Comparison of ENCODE assay signal across 23 cellular contexts in the genomic region with DNA sequence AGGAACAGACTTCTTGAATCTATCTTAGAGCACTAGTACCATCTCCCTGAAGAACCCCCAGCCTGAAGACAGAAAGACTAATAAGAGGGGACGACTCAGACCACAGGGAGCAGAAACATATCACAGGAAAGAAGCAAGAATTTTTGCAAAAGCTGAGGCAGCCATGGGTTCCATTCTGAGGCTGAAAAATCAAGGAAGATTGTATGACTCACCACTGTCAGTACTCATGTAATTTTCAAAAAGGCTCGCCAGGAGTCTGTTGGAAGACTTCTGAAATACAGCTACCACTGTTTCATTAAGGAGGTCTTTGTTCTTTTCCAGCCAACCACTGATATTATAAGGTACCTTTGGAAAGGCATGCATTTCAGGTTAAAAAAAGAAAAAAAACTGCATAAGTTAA. TPM values are rescaled to one million over a fixed set of nuclear protein-coding genes. Genes with fewer than 3 reads are reported as not detected.
DNase-seq lines count a peak whose midpoint lies in the region; ATAC-seq, FAIRE-seq and TF ChIP-seq lines count a peak whose summit lies in the region.
"Had no signal": no experiment of that assay in that cellular context is flagged by ENCODE, and none has a peak within 500 bp of the region (broad histone marks: within the 10 kb centered on the region; RNA-seq: fewer than 3 reads in every experiment).

No MANE protein-coding gene starts in this region.

- H3K18ac ChIP-seq in H9 (ENCODE audit: insufficient read length, low read depth, low read length) = no peak overlapping the region

- H3K56ac ChIP-seq in H9 (ENCODE audit: insufficient read length, low read depth, low read length) = no peak overlapping the region

- no peaks in the 10 kb centered on the region for H3K23me2 ChIP-seq in H9 (ENCODE audit: insufficient read length, low read depth, low read length, poor library complexity, severe bottlenecking)

- no peak overlapping the region for H2BK20ac ChIP-seq in H9 (ENCODE audit: low read depth, low read length, poor library complexity, severe bottlenecking)

- H4K5ac ChIP-seq in H9 (ENCODE audit: insufficient read length, low read depth, low read length) = no peak overlapping the region

- CTCF ChIA-PET in A549 (lab: Yijun Ruan, JAX) = interaction anchor here (0.6 to 2.1 kb wide), 2 partner anchors 12 to 20 kb away, joined by 3 to 10 read pairs; no protein-coding TSS in a partner anchor

- H3K9me3 Mint-ChIP-seq in H9 = no peaks in the 10 kb centered on the region
- H3K9me3 Mint-ChIP-seq: activated naive CD4-positive, alpha-beta T cell treated with anti-CD3 and anti-CD28 coated beads, Interleukin-2, amount 50 U/mL, for 72 hours; CD8-positive, alpha-beta T cell; natural killer cell treated with Interleukin-12 subunit alpha and Interleukin-12 subunit beta and Interleukin-15 and Interleukin-18, amount 100 ng/mL, for 72 hours had no signal

- no peak overlapping the region for H2BK12ac ChIP-seq in H9 (ENCODE audit: insufficient read length, low read depth, low read length)

- DNase-seq in A549 (ENCODE audit: low read depth in 1 of 2, low spot score in 1 of 2) (no peak), H9 (no peak), amniotic epithelial cell (ENCODE audit: low read depth) (peak; percentile 21), fibroblast of pulmonary artery (ENCODE audit: low read depth) (peak; percentile 40), pancreas (no peak), DMS53 (lab: John Stamatoyannopoulos, UW) (no peak)
- no peak for DNase-seq in activated CD4-positive, alpha-beta T cell treated with anti-CD3 and anti-CD28 coated beads for 4 hours
- DNase-seq: 8988T; activated CD4-positive, CD25-positive, alpha-beta regulatory T cell; activated T-cell treated with anti-CD3 and anti-CD28 coated beads, Interleukin-2, amount 50 U/mL, for 48 hours; CD8-positive, alpha-beta T cell; effector CD8-positive, alpha-beta T cell; hippocampal formation; NCI-H1092; NCI-H2081; NCI-H524 treated with DMSO at 0.1 percent for 48 hours; psoas muscle; SIG-M5 had no signal

- no peak overlapping the region for H4K91ac ChIP-seq in H9 (ENCODE audit: insufficient read length, low read depth, low read length)

- no peaks in the 10 kb centered on the region for H4K20me1 ChIP-seq in H9 (ENCODE audit: control insufficient read depth, insufficient read depth, insufficient read length)

- H3K4me1 ChIP-seq in A549 (0 out of 3 replicates have a peak, but pooled peaks cover 3% of the 10 kb centered on the region), H9 (ENCODE audit: insufficient read depth, low read length) (no peaks in the 10 kb centered on the region), pancreas (no peaks in the 10 kb centered on the region)
- H3K4me1 ChIP-seq: psoas muscle had no signal

- H3K9ac ChIP-seq in H9 (ENCODE audit: extremely low read depth, insufficient read length, low read length) = no peak overlapping the region
- H3K9ac ChIP-seq: KMS-11 had no signal

- no peaks in the 10 kb centered on the region for H3K36me3 ChIP-seq in pancreas

- H2BK5ac ChIP-seq in H9 (ENCODE audit: insufficient read length, low read length) = no peak overlapping the region

- intact Hi-C loops in pancreas (cut with DNase I) = no loop called here

- H3K27me3 ChIP-seq in H9 (ENCODE audit: insufficient read depth, low read length) (no peaks in the 10 kb centered on the region), pancreas (no peaks in the 10 kb centered on the region)

- no peak overlapping the region for H3K4ac ChIP-seq in H9 (ENCODE audit: low read depth, low read length)

- H3K27ac ChIP-seq in A549 = no peak overlapping the region
- no peak overlapping the region for H3K27ac ChIP-seq in H9 (ENCODE audit: insufficient read length, low read depth, low read length)
- H3K27ac ChIP-seq in pancreas = no peak overlapping the region
- H3K27ac ChIP-seq: KMS-11, psoas muscle had no signal

- H2BK120ac ChIP-seq in H9 (ENCODE audit: low read depth, low read length, poor library complexity, severe bottlenecking) = no peak overlapping the region

- TF ChIP-seq RAD21 in A549 (conservative IDR thresholded peaks at IDR 0.05 in 1 of 2, IDR thresholded peaks at IDR 0.05 in 1 of 2) = no peak

- no peaks in the 10 kb centered on the region for H3K79me1 ChIP-seq in H9 (ENCODE audit: insufficient read depth, low read depth, low read length, poor library complexity, severe bottlenecking)

- H3K4me3 ChIP-seq in A549 (no peak overlapping the region), fibroblast of pulmonary artery (replicated peaks; ENCODE audit: low read depth, low read length) (no peak overlapping the region), pancreas (no peak overlapping the region)
- H3K4me3 ChIP-seq: psoas muscle had no signal

- H3K4me2 ChIP-seq in A549 = no peak overlapping the region
- no peak overlapping the region for H3K4me2 ChIP-seq in H9 (ENCODE audit: insufficient read depth, insufficient read length, low read length)
- H3K4me2 ChIP-seq: KMS-11 had no signal

- no peak for TF ChIP-seq CTCF in A549 (IDR thresholded peaks at IDR 0.05)
- TF ChIP-seq CTCF in H9 (conservative IDR thresholded peaks at IDR 0.05) = no peak
- TF ChIP-seq CTCF in fibroblast of pulmonary artery (IDR thresholded peaks at IDR 0.05; ENCODE audit: low read length, missing control alignments) = peak; percentile 18
- no peak for TF ChIP-seq CTCF in pancreas (IDR thresholded peaks at IDR 0.05)

- no peak overlapping the region for H3K4me3 Mint-ChIP-seq in H9
- H3K4me3 Mint-ChIP-seq: CD8-positive, alpha-beta T cell; natural killer cell treated with Interleukin-12 subunit alpha and Interleukin-12 subunit beta and Interleukin-15 and Interleukin-18, amount 100 ng/mL, for 72 hours had no signal

- H2BK15ac ChIP-seq in H9 (ENCODE audit: low read depth, low read length) = no peak overlapping the region

- no peak overlapping the region for H2AK5ac ChIP-seq in H9 (ENCODE audit: insufficient read length, low read length)

- H3K14ac ChIP-seq in H9 (ENCODE audit: insufficient read depth, low read length) = no peak overlapping the region

- H3K4me1 Mint-ChIP-seq in H9 = no peaks in the 10 kb centered on the region; a peak in 1 of 4 replicates

- no peak for TF ChIP-seq POLR2A in A549 (IDR thresholded peaks at IDR 0.05; ENCODE audit: low read length)

- no peaks in the 10 kb centered on the region for H3K9me3 ChIP-seq in A549
- no peaks in the 10 kb centered on the region for H3K9me3 ChIP-seq in H9 (ENCODE audit: control insufficient read depth, low read depth, low read length)
- H3K9me3 ChIP-seq in pancreas = no peaks in the 10 kb centered on the region
- H3K9me3 ChIP-seq: psoas muscle had no signal

- H3K23ac ChIP-seq in H9 (ENCODE audit: insufficient read length, low read depth, low read length) = no peak overlapping the region

- no peak overlapping the region for H3K27ac Mint-ChIP-seq in H9
- H3K27ac Mint-ChIP-seq: activated naive CD4-positive, alpha-beta T cell treated with anti-CD3 and anti-CD28 coated beads, Interleukin-2, amount 50 U/mL, for 72 hours; CD8-positive, alpha-beta T cell; natural killer cell treated with Interleukin-12 subunit alpha and Interleukin-12 subunit beta and Interleukin-15 and Interleukin-18, amount 100 ng/mL, for 72 hours had no signal

- TF ChIP-seq EP300 in A549 (IDR thresholded peaks at IDR 0.05) = no peak

- ATAC-seq in A549 = no peak
- ATAC-seq in pancreas = no peak
- no peak for ATAC-seq in HG03135 (IDR thresholded peaks at IDR 0.05; ENCODE audit: unreplicated experiment)
- ATAC-seq: activated naive CD4-positive, alpha-beta T cell treated with anti-CD3 and anti-CD28 coated beads, Interleukin-2, amount 50 U/mL, for 72 hours; CD8-positive, alpha-beta T cell; natural killer cell treated with Interleukin-12 subunit alpha and Interleukin-12 subunit beta and Interleukin-15 and Interleukin-18, amount 100 ng/mL, for 72 hours; psoas muscle had no signal

- H3T11ph ChIP-seq in H9 (ENCODE audit: low read length) = no peak overlapping the region

- no peak overlapping the region for H4K8ac ChIP-seq in H9 (replicated peaks; ENCODE audit: insufficient read length, low read depth, low read length)

- H2AFZ ChIP-seq in H9 (ENCODE audit: low read length) = peak overlapping the region; percentile 26

- FAIRE-seq in A549 (lab: Jason Lieb, UNC) (no peak), pancreas (lab: Jason Lieb, UNC) (no peak)

- WGBS in A549 (ENCODE audit: missing lambda C conversion rate) = 52% methylated on average over 2 of the region's 2 CpGs
- WGBS in H9 (ENCODE audit: extremely low coverage, insufficient read length, low lambda C conversion rate) = no CpG with 5 or more reads among the region's 2 CpGs
- 67 to 78% methylated on average over 2 of the region's 2 CpGs for WGBS in pancreas, 2 donors

- H3K79me2 ChIP-seq in H9 (ENCODE audit: insufficient read depth, low read length) = no peaks in the 10 kb centered on the region

- H3K27me3 Mint-ChIP-seq in H9 (ENCODE audit: low read depth) = no peaks in the 10 kb centered on the region

- POLR2A ChIA-PET in A549 (lab: Yijun Ruan, JAX) = no interaction called here

- H3K36me3 Mint-ChIP-seq in H9 (ENCODE audit: insufficient read depth in 1 of 3, low read depth in 3 of 3) = no peaks in the 10 kb centered on the region
- H3K36me3 Mint-ChIP-seq: activated naive CD4-positive, alpha-beta T cell treated with anti-CD3 and anti-CD28 coated beads, Interleukin-2, amount 50 U/mL, for 72 hours; CD8-positive, alpha-beta T cell; natural killer cell treated with Interleukin-12 subunit alpha and Interleukin-12 subunit beta and Interleukin-15 and Interleukin-18, amount 100 ng/mL, for 72 hours had no signal

TF ChIP-seq in A549, 52 proteins besides CTCF, POLR2A, EP300 and RAD21:
- TF ChIP-seq PBX3 (IDR thresholded peaks at IDR 0.05) (no peak), FOSL2 (IDR thresholded peaks at IDR 0.05) (no peak), FOSL2 (CRISPR knock-in tag; IDR thresholded peaks at IDR 0.05) (peak; percentile 28; the same call in 1 of the 2 replicates)
TF ChIP-seq in A549: peak in this region for 1.

RNA-seq across cellular contexts. Expression of gene MYH15, which starts 47.5 kb away (rescaled TPM):
- polyA plus RNA-seq in A549 (2011; rRNA removed) (0.29 and 0.39 TPM in 2 replicates), A549 (2017; fragmentation: RNase III; extraction: RNeasy Plus Mini Kit Qiagen cat#74134 plus additional on column Dnase treatment) (0.81 to 2.4 TPM (median 1.7 TPM) in 3 replicates), pancreas (under 1 TPM in 1 of 2 donors, not detected in 1; 0.05 TPM)
- polyA plus RNA-seq in A549 (2012; cell fraction: cytosol; rRNA removed) = 0.01 and 0.04 TPM in 2 replicates
- polyA plus RNA-seq in A549 (2012; cell fraction: nucleus; rRNA removed) = 0.06 and 0.12 TPM in 2 replicates
- polyA minus RNA-seq in A549 (2011; rRNA and poly(A)+ RNA removed) = 0.17 and 0.19 TPM in 2 replicates
- total RNA-seq in H9 (2021) (0.07 and 0.13 TPM in 2 replicates), pancreas (under 1 TPM in 4 of 6 donors, not detected in 2; 0.03 to 0.19 (median 0.12) TPM)
- total RNA-seq: kidney epithelial cell had no signal

Comparison
In these comparisons a context has a peak if more than half of its experiments do, and no peak if none do; other contexts are left out.
1. DNase-seq: peak in amniotic epithelial cell (single experiment) and fibroblast of pulmonary artery (single experiment); none in A549 (0 of 2), H9 (single experiment), pancreas (0 of 6), activated CD4-positive, alpha-beta T cell treated with anti-CD3 and anti-CD28 coated beads for 4 hours (0 of 2) and DMS53 (single experiment).